ENCODE assay signal across 8 cellular contexts in the genomic region with DNA sequence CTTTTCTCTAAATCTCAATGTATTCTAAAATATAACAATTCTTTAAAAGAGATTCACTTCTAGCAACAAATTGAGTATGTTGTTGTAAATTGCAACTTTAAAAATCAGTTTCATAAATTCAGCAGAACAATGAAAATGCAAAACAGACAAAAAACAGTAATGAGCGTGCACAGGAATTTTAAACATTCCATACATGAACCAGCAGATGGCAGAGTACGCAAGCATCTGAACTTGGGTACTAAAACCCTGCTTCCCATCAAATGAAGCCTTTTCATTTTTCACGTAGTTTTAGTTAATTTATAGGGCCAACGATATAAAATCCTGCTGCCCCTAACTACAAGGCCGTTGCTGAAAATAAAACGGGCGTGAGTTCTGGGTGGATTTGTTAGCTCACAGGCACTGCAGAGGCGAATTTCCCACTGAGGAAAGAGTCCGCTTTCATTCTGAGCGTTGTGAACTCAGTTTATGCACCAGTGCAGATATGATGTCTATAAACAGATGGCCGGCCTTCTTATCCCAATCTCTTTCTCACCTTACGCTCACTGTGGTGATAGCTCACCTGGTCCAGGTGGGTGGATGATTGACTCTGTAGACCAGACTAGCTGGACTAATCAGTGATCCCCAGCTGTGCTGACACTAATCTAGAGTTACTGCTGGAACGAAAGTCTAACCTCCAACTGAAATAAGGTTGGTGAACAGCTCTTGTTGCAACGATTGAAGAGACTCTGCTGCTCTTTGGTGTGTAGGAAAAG.
DNase-seq lines count a peak whose midpoint lies in the region; ATAC-seq, FAIRE-seq and TF ChIP-seq lines count a peak whose summit lies in the region.

No MANE protein-coding gene starts in this region.

- no peaks in the 10 kb centered on the region for H3K9me3 Mint-ChIP-seq in glutamatergic neuron (ENCODE audit: unreplicated experiment)

- no peaks in the 10 kb centered on the region for H3K36me3 ChIP-seq in smooth muscle cell (ENCODE audit: low read depth)

- peaks cover 14% of the 10 kb centered on the region for H3K4me1 Mint-ChIP-seq in glutamatergic neuron (ENCODE audit: low read depth, unreplicated experiment)

- no peaks in the 10 kb centered on the region for H3K79me2 ChIP-seq in smooth muscle cell (ENCODE audit: low read depth)

- H3K4me1 ChIP-seq in smooth muscle cell (ENCODE audit: low read depth): no peaks in the 10 kb centered on the region

- H3K27ac ChIP-seq in smooth muscle cell (ENCODE audit: low read depth): no peak overlapping the region

- peak overlapping the region; percentile 60 for H2AFZ ChIP-seq in smooth muscle cell (ENCODE audit: low read depth)

- no peaks in the 10 kb centered on the region for H3K36me3 Mint-ChIP-seq in glutamatergic neuron (ENCODE audit: unreplicated experiment)

- peak; percentile 58 for ATAC-seq in GM19328 (IDR thresholded peaks at IDR 0.05; ENCODE audit: unreplicated experiment)
- ATAC-seq in GM21825 (IDR thresholded peaks at IDR 0.05; ENCODE audit: unreplicated experiment): no peak

- H3K27me3 Mint-ChIP-seq in glutamatergic neuron (ENCODE audit: unreplicated experiment): no peaks in the 10 kb centered on the region

- H4K20me1 ChIP-seq in smooth muscle cell (ENCODE audit: low read depth): no peaks in the 10 kb centered on the region

- no peaks in the 10 kb centered on the region for H3K27me3 ChIP-seq in smooth muscle cell (ENCODE audit: low read depth)

- no peaks in the 10 kb centered on the region for H3K9me3 ChIP-seq in smooth muscle cell (replicated peaks; ENCODE audit: low read depth)

- DNase-seq in D721Med (ENCODE audit: insufficient read length, low spot score) (no peak), NCI-H1092 treated with DMSO at 0.1 percent for 48 hours (lab: John Stamatoyannopoulos, UW) (peak; percentile 42), UCSD-AML1 (lab: John Stamatoyannopoulos, UW; ENCODE audit: unreplicated experiment) (peak; percentile 8), glutamatergic neuron (peak; percentile 15), smooth muscle cell (lab: John Stamatoyannopoulos, UW; ENCODE audit: unreplicated experiment) (no peak), OCI-M2 (lab: John Stamatoyannopoulos, UW; ENCODE audit: unreplicated experiment) (no peak)

- peak overlapping the region; percentile 74 for H3K4me2 ChIP-seq in smooth muscle cell

- H3K4me3 ChIP-seq in smooth muscle cell: no peak overlapping the region

- peak; percentile 55 for FAIRE-seq in D721Med (lab: Jason Lieb, UNC)

- H3K4me3 Mint-ChIP-seq in glutamatergic neuron (ENCODE audit: unreplicated experiment): no peak overlapping the region

- no peaks in the 10 kb centered on the region for H3F3A ChIP-seq in smooth muscle cell (ENCODE audit: low read depth)

- no peak overlapping the region for H3K9ac ChIP-seq in smooth muscle cell (ENCODE audit: low read depth)

- WGBS in smooth muscle cell (ENCODE audit: low lambda C conversion rate): 49% methylated on average over 14 of the region's 14 CpGs

- peak; percentile 85 for TF ChIP-seq CTCF in D721Med (IDR thresholded peaks at IDR 0.05; ENCODE audit: insufficient read depth, missing control alignments)
- TF ChIP-seq CTCF in glutamatergic neuron (IDR thresholded peaks at IDR 0.05; ENCODE audit: partially characterized antibody, unreplicated experiment): peak; percentile 75
- TF ChIP-seq CTCF in smooth muscle cell (IDR thresholded peaks at IDR 0.05; ENCODE audit: borderline replicate concordance, insufficient read depth, poor library complexity, severe bottlenecking): peak; percentile 71

- no peak overlapping the region for H3K27ac Mint-ChIP-seq in glutamatergic neuron (ENCODE audit: unreplicated experiment)

Comparison
In these comparisons a context has a peak if more than half of its experiments do, and no peak if none do; other contexts are left out.
1. DNase-seq: peak in NCI-H1092 treated with DMSO at 0.1 percent for 48 hours (single experiment), UCSD-AML1 (single experiment) and glutamatergic neuron (single experiment); none in D721Med (single experiment), smooth muscle cell (single experiment) and OCI-M2 (single experiment).
2. Peak in every context shown above with its lines, with median percentiles within 50 percentile points of each other: CTCF ChIP-seq.